11 cellular contexts compared by ENCODE assay signal in genomic region chr1:38817267-38817957, GRCh38. TPM values are rescaled to one million over a fixed set of nuclear protein-coding genes. Genes with fewer than 3 reads are reported as not detected.
A peak's percentile ranks its signal among the peaks of the same experiment; 100 is the strongest.
DNase-seq lines count a peak whose midpoint lies in the region; ATAC-seq and TF ChIP-seq lines count a peak whose summit lies in the region.
"Had no signal": no experiment of that assay in that cellular context is flagged by ENCODE, and none has a peak within 500 bp of the region (broad histone marks: within the 10 kb centered on the region; RNA-seq: fewer than 3 reads in every experiment).

No MANE protein-coding gene starts in this region.

- no peak overlapping the region for H2AK5ac ChIP-seq in mesendoderm (ENCODE audit: low read length)

- H3K27me3 ChIP-seq in mesendoderm (ENCODE audit: insufficient read depth, low read length, poor library complexity), result no peaks in the 10 kb centered on the region
- peaks cover 36 to 57% of the 10 kb centered on the region in 2 donors for H3K27me3 ChIP-seq in stomach smooth muscle (ENCODE audit: control insufficient read depth in 1 of 2, insufficient read depth in 2 of 2, low read length in 2 of 2)

- H3K4me1 Mint-ChIP-seq in activated naive CD8-positive, alpha-beta T cell (ENCODE audit: low read depth), result peaks cover 14% of the 10 kb centered on the region
- H3K4me1 Mint-ChIP-seq in activated naive CD8-positive, alpha-beta T cell treated with anti-CD3 and anti-CD28 coated beads for 36 hours, result peaks cover 9% of the 10 kb centered on the region

- H3K4me2 ChIP-seq in mesendoderm (ENCODE audit: low read length), result peak overlapping the region; percentile 73

- peaks cover 36% of the 10 kb centered on the region for H3K27me3 Mint-ChIP-seq in activated naive CD8-positive, alpha-beta T cell
- H3K27me3 Mint-ChIP-seq in activated naive CD8-positive, alpha-beta T cell treated with anti-CD3 and anti-CD28 coated beads for 36 hours, result peaks cover 74% of the 10 kb centered on the region

- no peaks in the 10 kb centered on the region for H3K79me2 ChIP-seq in mesendoderm (ENCODE audit: control insufficient read depth, insufficient read depth, low read length)

- no peaks in the 10 kb centered on the region for H3K9me3 Mint-ChIP-seq in activated naive CD8-positive, alpha-beta T cell (ENCODE audit: low read depth)
- H3K9me3 Mint-ChIP-seq in activated naive CD8-positive, alpha-beta T cell treated with anti-CD3 and anti-CD28 coated beads for 36 hours, result no peaks in the 10 kb centered on the region
- H3K9me3 Mint-ChIP-seq: activated naive CD4-positive, alpha-beta T cell treated with anti-CD3 and anti-CD28 coated beads, Interleukin-2, amount 10 ng/mL, durations not matched to agents 7 days and 5 days had no signal

- peak overlapping the region; percentile 45 for H3K4me3 Mint-ChIP-seq in activated naive CD8-positive, alpha-beta T cell
- no peak overlapping the region for H3K4me3 Mint-ChIP-seq in activated naive CD8-positive, alpha-beta T cell treated with anti-CD3 and anti-CD28 coated beads for 36 hours
- H3K4me3 Mint-ChIP-seq: activated naive CD4-positive, alpha-beta T cell treated with anti-CD3 and anti-CD28 coated beads, Interleukin-2, amount 10 ng/mL, durations not matched to agents 7 days and 5 days had no signal

- peaks cover 3% of the 10 kb centered on the region for H3K36me3 Mint-ChIP-seq in activated naive CD8-positive, alpha-beta T cell
- H3K36me3 Mint-ChIP-seq in activated naive CD8-positive, alpha-beta T cell treated with anti-CD3 and anti-CD28 coated beads for 36 hours, result no peaks in the 10 kb centered on the region
- H3K36me3 Mint-ChIP-seq: activated naive CD4-positive, alpha-beta T cell treated with anti-CD3 and anti-CD28 coated beads, Interleukin-2, amount 10 ng/mL, durations not matched to agents 7 days and 5 days had no signal

- peak overlapping the region; percentile 47 for H3K56ac ChIP-seq in mesendoderm (ENCODE audit: low read length)

- H2BK120ac ChIP-seq in mesendoderm (ENCODE audit: low read depth, low read length), result no peak overlapping the region

- H3K18ac ChIP-seq in mesendoderm (ENCODE audit: low read length), result no peak overlapping the region

- no CpG with 5 or more reads among the region's 18 CpGs for WGBS in mesendoderm (ENCODE audit: extremely low coverage, insufficient coverage, low lambda C conversion rate)

- no peak overlapping the region for H2BK15ac ChIP-seq in mesendoderm (replicated peaks; ENCODE audit: low read depth)

- H3K27ac Mint-ChIP-seq in activated naive CD8-positive, alpha-beta T cell, result no peak overlapping the region
- no peak overlapping the region for H3K27ac Mint-ChIP-seq in activated naive CD8-positive, alpha-beta T cell treated with anti-CD3 and anti-CD28 coated beads for 36 hours
- H3K27ac Mint-ChIP-seq: activated naive CD4-positive, alpha-beta T cell treated with anti-CD3 and anti-CD28 coated beads, Interleukin-2, amount 10 ng/mL, durations not matched to agents 7 days and 5 days had no signal

- DNase-seq in activated naive CD8-positive, alpha-beta T cell treated with anti-CD3 and anti-CD28 coated beads for 36 hours, result no peak
- DNase-seq in coronary artery (ENCODE audit: low spot score), result no peak
- peak; percentile 59 for DNase-seq in mesendoderm
- no peak for DNase-seq in activated CD4-positive, alpha-beta T cell treated with anti-CD3 and anti-CD28 coated beads for 4 hours
- DNase-seq in NCI-H69 (lab: John Stamatoyannopoulos, UW), result no peak
- DNase-seq: NCI-H1694, SHP77 treated with DMSO at 0.1 percent for 48 hours had no signal

- TF ChIP-seq CTCF in coronary artery (IDR thresholded peaks at IDR 0.05), result no peak

- H3K23ac ChIP-seq in mesendoderm (ENCODE audit: low read length), result no peak overlapping the region

- H4K8ac ChIP-seq in mesendoderm (ENCODE audit: low read depth, low read length), result no peak overlapping the region

- H3K4me3 ChIP-seq in coronary artery (peak overlapping the region; percentile 56), mesendoderm (ENCODE audit: low read length) (no peak overlapping the region), stomach smooth muscle (ENCODE audit: low read length in 2 of 2) (peak overlapping the region; percentile 28 to 61)

- H3K27ac ChIP-seq in coronary artery (no peak overlapping the region), mesendoderm (ENCODE audit: low read depth, low read length) (no peak overlapping the region), stomach smooth muscle (ENCODE audit: low read length) (no peak overlapping the region)

- no peaks in the 10 kb centered on the region for H3K36me3 ChIP-seq in mesendoderm (ENCODE audit: control insufficient read depth, insufficient read depth, low read length)
- H3K36me3 ChIP-seq in stomach smooth muscle (ENCODE audit: control insufficient read depth in 2 of 2, insufficient read depth in 2 of 2, low read length in 2 of 2), result no peaks in the 10 kb centered on the region

- H4K5ac ChIP-seq in mesendoderm (ENCODE audit: low read length), result no peak overlapping the region

- no peaks in the 10 kb centered on the region for H3K79me1 ChIP-seq in mesendoderm (ENCODE audit: low read length)

- H3K9ac ChIP-seq in mesendoderm (ENCODE audit: low read length) (no peak overlapping the region), stomach smooth muscle (ENCODE audit: low read length in 2 of 2) (no peak overlapping the region)

- no peak overlapping the region for H2BK5ac ChIP-seq in mesendoderm (ENCODE audit: low read length)

- no peak overlapping the region for H3K4ac ChIP-seq in mesendoderm (ENCODE audit: low read depth, low read length)

- H3K4me1 ChIP-seq in mesendoderm (ENCODE audit: control insufficient read depth, low read depth, low read length) (no peaks in the 10 kb centered on the region), stomach smooth muscle (ENCODE audit: control insufficient read depth, insufficient read depth, low read length) (peaks cover 11% of the 10 kb centered on the region)

- no peak for ATAC-seq in GM21576 (IDR thresholded peaks at IDR 0.05; ENCODE audit: unreplicated experiment)

- no peaks in the 10 kb centered on the region for H3K9me3 ChIP-seq in stomach smooth muscle (ENCODE audit: control insufficient read depth in 2 of 2, low read length in 2 of 2)

RNA-seq across cellular contexts. Expression of gene RRAGC, which starts 42.2 kb away (rescaled TPM):
- total RNA-seq in activated naive CD8-positive, alpha-beta T cell treated with anti-CD3 and anti-CD28 coated beads for 36 hours, result 10 to 100 TPM; 10.0 to 10.1 TPM
- 12.3 TPM for polyA plus RNA-seq in mesendoderm (2013, experiment 1 of 2)
- 12.5 TPM for polyA plus RNA-seq in mesendoderm (2013, experiment 2 of 2)

RNA-seq across cellular contexts. Expression of gene MYCBP, which starts 55.7 kb away (rescaled TPM):
- total RNA-seq in activated naive CD8-positive, alpha-beta T cell treated with anti-CD3 and anti-CD28 coated beads for 36 hours, result 10 to 100 TPM; 45.6 to 49.1 TPM
- polyA plus RNA-seq in mesendoderm (2013, experiment 1 of 2), result 47.2 TPM
- 50.5 TPM for polyA plus RNA-seq in mesendoderm (2013, experiment 2 of 2)
